27 cellular contexts compared by ENCODE assay signal in genomic region chr6:41783106-41783780, GRCh38. TPM values are rescaled to one million over a fixed set of nuclear protein-coding genes. Genes with fewer than 3 reads are reported as not detected.
"Had no signal": no experiment of that assay in that cellular context is flagged by ENCODE, and none has a peak within 500 bp of the region (broad histone marks: within the 10 kb centered on the region; RNA-seq: fewer than 3 reads in every experiment).

No MANE protein-coding gene starts in this region.

- H3K27ac Mint-ChIP-seq: activated CD4-positive, alpha-beta T cell treated with anti-CD3 and anti-CD28 coated beads, Interleukin-2, amount 10 ng/mL, durations not matched to agents 24 days and 14 days; activated CD8-positive, alpha-beta memory T cell treated with anti-CD3 and anti-CD28 coated beads, Interleukin-2, amount 10 ng/mL, durations not matched to agents 7 days and 5 days; activated CD8-positive, alpha-beta T cell treated with anti-CD3 and anti-CD28 coated beads for 36 hours; activated naive CD4-positive, alpha-beta T cell treated with anti-CD3 and anti-CD28 coated beads, Interleukin-2, amount 10 ng/mL, durations not matched to agents 7 days and 5 days; natural killer cell had no signal

- FAIRE-seq: pancreas had no signal

- H3K36me3 Mint-ChIP-seq: natural killer cell had no signal

- H3K4me3 ChIP-seq: pancreas, psoas muscle, right atrium auricular region had no signal

- H3K27ac ChIP-seq: foreskin keratinocyte, neutrophil, psoas muscle, right atrium auricular region, VCaP had no signal

- H3K27me3 ChIP-seq: foreskin keratinocyte, neutrophil, pancreas, right atrium auricular region had no signal

- H3K36me3 ChIP-seq: neutrophil, pancreas, right atrium auricular region had no signal

- ATAC-seq: activated CD4-positive, CD25-positive, alpha-beta regulatory T cell treated with anti-CD3 and anti-CD28 coated beads, Interleukin-2, amount 50 U/mL, for 24 hours; activated CD8-positive, alpha-beta memory T cell treated with anti-CD3 and anti-CD28 coated beads, Interleukin-2, amount 10 ng/mL, durations not matched to agents 7 days and 5 days; activated CD8-positive, alpha-beta T cell treated with anti-CD3 and anti-CD28 coated beads for 36 hours; foreskin keratinocyte; left ventricle myocardium superior; natural killer cell; pancreas; psoas muscle had no signal

- H3K9me3 ChIP-seq: neutrophil, pancreas, psoas muscle, right atrium auricular region had no signal

- H3K9me3 Mint-ChIP-seq: activated CD4-positive, alpha-beta T cell treated with anti-CD3 and anti-CD28 coated beads, Interleukin-2, amount 10 ng/mL, durations not matched to agents 24 days and 14 days; activated CD8-positive, alpha-beta T cell treated with anti-CD3 and anti-CD28 coated beads for 36 hours; activated naive CD4-positive, alpha-beta T cell treated with anti-CD3 and anti-CD28 coated beads, Interleukin-2, amount 10 ng/mL, durations not matched to agents 7 days and 5 days; natural killer cell had no signal

- H3K4me3 Mint-ChIP-seq: activated CD4-positive, alpha-beta T cell treated with anti-CD3 and anti-CD28 coated beads, Interleukin-2, amount 10 ng/mL, durations not matched to agents 24 days and 14 days; activated CD8-positive, alpha-beta memory T cell treated with anti-CD3 and anti-CD28 coated beads, Interleukin-2, amount 10 ng/mL, durations not matched to agents 7 days and 5 days; activated CD8-positive, alpha-beta T cell treated with anti-CD3 and anti-CD28 coated beads for 36 hours; activated naive CD4-positive, alpha-beta T cell treated with anti-CD3 and anti-CD28 coated beads, Interleukin-2, amount 10 ng/mL, durations not matched to agents 7 days and 5 days had no signal

- DNase-seq: activated CD4-positive, alpha-beta T cell treated with anti-CD3 and anti-CD28 coated beads, Interleukin-2, amount 10 ng/mL, durations not matched to agents 24 days and 14 days; activated CD8-positive, alpha-beta memory T cell treated with anti-CD3 and anti-CD28 coated beads, Interleukin-2, amount 10 ng/mL, durations not matched to agents 7 days and 5 days; activated CD8-positive, alpha-beta T cell treated with anti-CD3 and anti-CD28 coated beads for 36 hours; activated effector memory CD4-positive, alpha-beta T cell treated with anti-CD3 and anti-CD28 coated beads, Interleukin-2, amount 50 U/mL, for 16 hours; activated naive CD4-positive, alpha-beta T cell treated with anti-CD3 and anti-CD28 coated beads, Interleukin-2, amount 10 ng/mL, durations not matched to agents 7 days and 5 days; activated T-cell treated with anti-CD3 and anti-CD28 coated beads for 4 hours; amygdala; foreskin keratinocyte; hippocampal formation; kidney glomerular epithelial cell; left ventricle myocardium superior; mammary epithelial cell; midbrain; natural killer cell; psoas muscle; stimulated activated CD4-positive, alpha-beta T cell treated with anti-CD3 and anti-CD28 coated beads, Interleukin-4, amount 100 ng/mL, for 24 hours; stimulated activated naive CD4-positive, alpha-beta T cell treated with Interleukin-2 at 50 U/mL for 16 hours; SW 1271 had no signal

RNA-seq across cellular contexts. Expression of gene PRICKLE4, which starts 2.7 kb away (rescaled TPM):
- total RNA-seq: activated CD4-positive, alpha-beta T cell treated with anti-CD3 and anti-CD28 coated beads, Interleukin-2, amount 10 ng/mL, durations not matched to agents 24 days and 14 days; activated CD8-positive, alpha-beta memory T cell treated with anti-CD3 and anti-CD28 coated beads, Interleukin-2, amount 10 ng/mL, durations not matched to agents 7 days and 5 days; activated CD8-positive, alpha-beta T cell treated with anti-CD3 and anti-CD28 coated beads for 36 hours; natural killer cell; T-helper 2 cell treated with Interferon-gamma antibody and Interleukin-4, amounts not matched to agents 100 ng/mL and 5 ng/mL, for 36 hours had no signal

RNA-seq across cellular contexts. Expression of gene PGC, which starts 36.0 kb away (rescaled TPM):
- total RNA-seq: activated CD4-positive, alpha-beta T cell treated with anti-CD3 and anti-CD28 coated beads, Interleukin-2, amount 10 ng/mL, durations not matched to agents 24 days and 14 days; activated CD8-positive, alpha-beta memory T cell treated with anti-CD3 and anti-CD28 coated beads, Interleukin-2, amount 10 ng/mL, durations not matched to agents 7 days and 5 days; activated CD8-positive, alpha-beta T cell treated with anti-CD3 and anti-CD28 coated beads for 36 hours; epithelial cell of proximal tubule; foreskin keratinocyte; left ventricle myocardium superior; mammary epithelial cell; natural killer cell; psoas muscle; right atrium auricular region; subcutaneous adipose tissue; T-helper 2 cell treated with Interferon-gamma antibody and Interleukin-4, amounts not matched to agents 100 ng/mL and 5 ng/mL, for 36 hours; urinary bladder had no signal
- polyA plus RNA-seq: foreskin keratinocyte, mammary epithelial cell, urinary bladder had no signal
